39 cellular contexts compared by ENCODE assay signal in genomic region chr2:120353591-120353898, GRCh38. TPM values are rescaled to one million over a fixed set of nuclear protein-coding genes. Genes with fewer than 3 reads are reported as not detected.
"Had no signal": no experiment of that assay in that cellular context is flagged by ENCODE, and none has a peak within 500 bp of the region (broad histone marks: within the 10 kb centered on the region; RNA-seq: fewer than 3 reads in every experiment).

No MANE protein-coding gene starts in this region.

- ATAC-seq: activated CD8-positive, alpha-beta T cell treated with anti-CD3 and anti-CD28 coated beads for 36 hours; activated naive CD4-positive, alpha-beta T cell treated with anti-CD3 and anti-CD28 coated beads, Interleukin-2, amount 50 U/mL, for 72 hours; activated T-cell treated with anti-CD3 and anti-CD28 coated beads, Interleukin-2, amount 50 U/mL, for 4 hours; activated T-cell treated with anti-CD3 and anti-CD28 coated beads, Interleukin-2, amount 50 U/mL, for 72 hours; activated T-helper 17 cell treated with anti-CD3 and anti-CD28 coated beads, Interleukin-2, amount 50 U/mL, for 72 hours; body of pancreas had no signal

- H3K27ac Mint-ChIP-seq: activated B cell treated with CpG ODN at 0.5 μM for 24 hours; activated CD4-positive, alpha-beta memory T cell treated with anti-CD3 and anti-CD28 coated beads for 36 hours; activated CD8-positive, alpha-beta T cell treated with anti-CD3 and anti-CD28 coated beads for 36 hours; activated naive CD4-positive, alpha-beta T cell treated with anti-CD3 and anti-CD28 coated beads for 36 hours; activated naive CD8-positive, alpha-beta T cell treated with anti-CD3 and anti-CD28 coated beads for 36 hours; activated T-cell treated with anti-CD3 and anti-CD28 coated beads, Interleukin-2, amount 50 U/mL, for 72 hours; activated T-helper 1 cell treated with anti-CD3 and anti-CD28 coated beads, Interleukin-12 subunit alpha, Interleukin-12 subunit beta, Interleukin-2, Interleukin-4 antibody, amounts not matched to agents 30 ng/mL and 10 ng/mL and 1 ng/mL, durations not matched to agents 14 hours and 24 hours and 36 hours; activated T-helper 17 cell treated with anti-CD3 and anti-CD28 coated beads, Interleukin-2, amount 50 U/mL, for 72 hours; T-helper 1 cell treated with Interleukin-12 subunit alpha and Interleukin-12 subunit beta and Interleukin-4 antibody, amounts not matched to agents 30 μg/mL and 1 μg/mL, for 36 hours; T-helper 2 cell treated with Interferon-gamma antibody and Interleukin-4, amounts not matched to agents 5 μg/mL and 100 μg/mL, for 36 hours had no signal

- FAIRE-seq: astrocyte, TTC549 had no signal

- H3K4me1 Mint-ChIP-seq: activated naive CD8-positive, alpha-beta T cell treated with anti-CD3 and anti-CD28 coated beads for 36 hours; activated T-helper 17 cell treated with anti-CD3 and anti-CD28 coated beads, Interleukin-2, amount 50 U/mL, for 72 hours had no signal

- H3K27me3 ChIP-seq: adrenal gland, body of pancreas, breast epithelium had no signal

- H3K36me3 Mint-ChIP-seq: activated CD4-positive, alpha-beta memory T cell treated with anti-CD3 and anti-CD28 coated beads for 36 hours; activated naive CD4-positive, alpha-beta T cell treated with anti-CD3 and anti-CD28 coated beads, Interleukin-2, amount 50 U/mL, for 72 hours; activated naive CD8-positive, alpha-beta T cell treated with anti-CD3 and anti-CD28 coated beads for 36 hours had no signal

- H3K9me3 ChIP-seq: adrenal gland, body of pancreas, breast epithelium had no signal

- DNase-seq: activated B cell treated with CpG ODN at 0.5 μM for 24 hours; activated CD4-positive, alpha-beta memory T cell treated with anti-CD3 and anti-CD28 coated beads for 36 hours; activated CD4-positive, alpha-beta T cell treated with anti-CD3 and anti-CD28 coated beads for 48 hours; activated CD4-positive, alpha-beta T cell treated with anti-CD3 and anti-CD28 coated beads, Interleukin-2, amount 50 U/mL, for 1 hour; activated CD4-positive, alpha-beta T cell treated with anti-CD3 and anti-CD28 coated beads, Interleukin-2, amount 50 U/mL, for 4 hours; activated CD4-positive, CD25-positive, alpha-beta regulatory T cell treated with anti-CD3 and anti-CD28 coated beads, Interleukin-2, amount 50 U/mL, for 72 hours; activated CD8-positive, alpha-beta memory T cell treated with anti-CD3 and anti-CD28 coated beads, Interleukin-2, amount 50 U/mL, for 4 hours; activated CD8-positive, alpha-beta T cell treated with anti-CD3 and anti-CD28 coated beads for 36 hours; activated effector memory CD4-positive, alpha-beta T cell treated with anti-CD3 and anti-CD28 coated beads, Interleukin-2, amount 50 U/mL, for 16 hours; activated gamma-delta T cell treated with Interleukin-2 at 50 U/mL for 16 hours; activated naive CD4-positive, alpha-beta T cell; activated naive CD4-positive, alpha-beta T cell treated with anti-CD3 and anti-CD28 coated beads for 36 hours; activated naive CD4-positive, alpha-beta T cell treated with anti-CD3 and anti-CD28 coated beads, Interleukin-2, amount 50 U/mL, for 16 hours; activated naive CD8-positive, alpha-beta T cell treated with anti-CD3 and anti-CD28 coated beads for 36 hours; activated T-cell treated with anti-CD3 and anti-CD28 coated beads for 4 hours; activated T-cell treated with anti-CD3 and anti-CD28 coated beads, Interleukin-2, amount 50 U/mL, for 1 hour; activated T-cell treated with anti-CD3 and anti-CD28 coated beads, Interleukin-2, amount 50 U/mL, for 4 hours; activated T-cell treated with anti-CD3 and anti-CD28 coated beads, Interleukin-2, amount 50 U/mL, for 72 hours; adrenal gland; amniotic stem cell; aorta; body of pancreas; brain microvascular endothelial cell; caudate nucleus; cerebellar nuclear complex; T-helper 1 cell; T-helper 2 cell; T-helper 9 cell had no signal

- H3K4me1 ChIP-seq: adrenal gland, body of pancreas, breast epithelium had no signal

- H3K36me3 ChIP-seq: adrenal gland, brain microvascular endothelial cell, breast epithelium had no signal

- H3K9me3 Mint-ChIP-seq: activated B cell treated with CpG ODN at 0.5 μM for 24 hours; activated CD4-positive, alpha-beta memory T cell treated with anti-CD3 and anti-CD28 coated beads for 36 hours; activated CD8-positive, alpha-beta T cell treated with anti-CD3 and anti-CD28 coated beads for 36 hours; activated naive CD4-positive, alpha-beta T cell treated with anti-CD3 and anti-CD28 coated beads for 36 hours; activated naive CD4-positive, alpha-beta T cell treated with anti-CD3 and anti-CD28 coated beads, Interleukin-2, amount 50 U/mL, for 72 hours; activated naive CD8-positive, alpha-beta T cell treated with anti-CD3 and anti-CD28 coated beads for 36 hours; activated T-cell treated with anti-CD3 and anti-CD28 coated beads, Interleukin-2, amount 50 U/mL, for 4 hours; activated T-cell treated with anti-CD3 and anti-CD28 coated beads, Interleukin-2, amount 50 U/mL, for 72 hours; activated T-helper 1 cell treated with anti-CD3 and anti-CD28 coated beads, Interleukin-12 subunit alpha, Interleukin-12 subunit beta, Interleukin-2, Interleukin-4 antibody, amounts not matched to agents 30 ng/mL and 10 ng/mL and 1 ng/mL, durations not matched to agents 14 hours and 24 hours and 36 hours; activated T-helper 17 cell treated with anti-CD3 and anti-CD28 coated beads, Interleukin-2, amount 50 U/mL, for 72 hours; central memory CD8-positive, alpha-beta T cell; T-helper 1 cell treated with Interleukin-12 subunit alpha and Interleukin-12 subunit beta and Interleukin-4 antibody, amounts not matched to agents 30 μg/mL and 1 μg/mL, for 36 hours; T-helper 2 cell treated with Interferon-gamma antibody and Interleukin-4, amounts not matched to agents 5 μg/mL and 100 μg/mL, for 36 hours had no signal

- H3K4me3 Mint-ChIP-seq: activated B cell treated with CpG ODN at 0.5 μM for 24 hours; activated CD4-positive, alpha-beta memory T cell treated with anti-CD3 and anti-CD28 coated beads for 36 hours; activated CD8-positive, alpha-beta T cell treated with anti-CD3 and anti-CD28 coated beads for 36 hours; activated naive CD4-positive, alpha-beta T cell treated with anti-CD3 and anti-CD28 coated beads for 36 hours; activated naive CD8-positive, alpha-beta T cell treated with anti-CD3 and anti-CD28 coated beads for 36 hours; activated T-cell treated with anti-CD3 and anti-CD28 coated beads, Interleukin-2, amount 50 U/mL, for 4 hours; activated T-cell treated with anti-CD3 and anti-CD28 coated beads, Interleukin-2, amount 50 U/mL, for 72 hours; activated T-helper 1 cell treated with anti-CD3 and anti-CD28 coated beads, Interleukin-12 subunit alpha, Interleukin-12 subunit beta, Interleukin-2, Interleukin-4 antibody, amounts not matched to agents 30 ng/mL and 10 ng/mL and 1 ng/mL, durations not matched to agents 14 hours and 24 hours and 36 hours; activated T-helper 17 cell treated with anti-CD3 and anti-CD28 coated beads, Interleukin-2, amount 50 U/mL, for 72 hours; central memory CD8-positive, alpha-beta T cell; T-helper 1 cell treated with Interleukin-12 subunit alpha and Interleukin-12 subunit beta and Interleukin-4 antibody, amounts not matched to agents 30 μg/mL and 1 μg/mL, for 36 hours; T-helper 2 cell treated with Interferon-gamma antibody and Interleukin-4, amounts not matched to agents 5 μg/mL and 100 μg/mL, for 36 hours had no signal

- H3K4me3 ChIP-seq: adrenal gland, body of pancreas, breast epithelium had no signal

- H3K27ac ChIP-seq: adrenal gland, body of pancreas, brain microvascular endothelial cell, breast epithelium, VCaP had no signal

RNA-seq across cellular contexts. Expression of gene INHBB, which starts 7.6 kb away (rescaled TPM):
- total RNA-seq: activated B cell treated with CpG ODN at 0.5 μM for 24 hours; activated CD4-positive, alpha-beta memory T cell treated with anti-CD3 and anti-CD28 coated beads for 36 hours; activated CD8-positive, alpha-beta memory T cell treated with anti-CD3 and anti-CD28 coated beads for 36 hours; activated CD8-positive, alpha-beta T cell treated with anti-CD3 and anti-CD28 coated beads for 36 hours; activated naive CD4-positive, alpha-beta T cell treated with anti-CD3 and anti-CD28 coated beads for 36 hours; activated naive CD4-positive, alpha-beta T cell treated with anti-CD3 and anti-CD28 coated beads, Interleukin-2, amount 50 U/mL, for 72 hours; activated naive CD8-positive, alpha-beta T cell treated with anti-CD3 and anti-CD28 coated beads for 36 hours; activated T-cell treated with anti-CD3 and anti-CD28 coated beads, Interleukin-2, amount 50 U/mL, for 72 hours; activated T-helper 1 cell treated with anti-CD3 and anti-CD28 coated beads, Interleukin-12 subunit alpha, Interleukin-12 subunit beta, Interleukin-2, Interleukin-4 antibody, amounts not matched to agents 30 ng/mL and 10 ng/mL and 1 ng/mL, durations not matched to agents 14 hours and 24 hours and 36 hours; activated T-helper 17 cell treated with anti-CD3 and anti-CD28 coated beads, Interleukin-2, amount 50 U/mL, for 72 hours had no signal
